ENCODE assay signal across 9 cellular contexts in genomic region chr3:42051384-42052131, GRCh38. TPM values are rescaled to one million over a fixed set of nuclear protein-coding genes. Genes with fewer than 3 reads are reported as not detected.
DNase-seq lines count a peak whose midpoint lies in the region; ATAC-seq and TF ChIP-seq lines count a peak whose summit lies in the region.
"Had no signal": no experiment of that assay in that cellular context is flagged by ENCODE, and none has a peak within 500 bp of the region (broad histone marks: within the 10 kb centered on the region; RNA-seq: fewer than 3 reads in every experiment).

No MANE protein-coding gene starts in this region.

- H3K79me1 ChIP-seq in IMR-90 (ENCODE audit: low read depth in 1 of 2, low read length in 2 of 2): peaks cover 15 to 64% of the 10 kb centered on the region in 2 experiments; a peak in 3 of 4 replicates

- ATAC-seq in GM21367 (IDR thresholded peaks at IDR 0.05; ENCODE audit: unreplicated experiment) (peak; percentile 22), IMR-90 (ENCODE audit: low read depth) (no peak), foreskin keratinocyte (peak; percentile 23)
- peak; percentile 71 for ATAC-seq in stimulated activated effector memory CD8-positive, alpha-beta T cell treated with anti-CD3 and anti-CD28 coated beads, Interleukin-12 subunit alpha, Interleukin-12 subunit beta, amount 100 ng/mL, for 72 hours

- no peak overlapping the region; the same call in 1 of the 2 replicates for H3K27ac ChIP-seq in IMR-90 (ENCODE audit: insufficient read depth, low read length)
- H3K27ac ChIP-seq in foreskin keratinocyte: no peak overlapping the region
- H3K27ac ChIP-seq in substantia nigra (ENCODE audit: low read depth, low read length, poor library complexity, severe bottlenecking): no peak overlapping the region

- in situ Hi-C loops in IMR-90 (cut with MboI; ENCODE audit: low sequenced_read_pairs): no loop called here

- H3K9me3 Mint-ChIP-seq in stimulated activated effector memory CD8-positive, alpha-beta T cell treated with anti-CD3 and anti-CD28 coated beads, Interleukin-12 subunit alpha, Interleukin-12 subunit beta, amount 100 ng/mL, for 72 hours: no peaks in the 10 kb centered on the region

- no peak for TF ChIP-seq POLR2A in IMR-90 (IDR thresholded peaks at IDR 0.05; ENCODE audit: low read depth, low read length)

- H3K4me3 Mint-ChIP-seq in stimulated activated effector memory CD8-positive, alpha-beta T cell treated with anti-CD3 and anti-CD28 coated beads, Interleukin-12 subunit alpha, Interleukin-12 subunit beta, amount 100 ng/mL, for 72 hours: no peak overlapping the region

- H3K9me3 ChIP-seq in IMR-90 (ENCODE audit: control insufficient read depth, insufficient read depth, low read length): no peaks in the 10 kb centered on the region

- H3K36me3 ChIP-seq in IMR-90 (ENCODE audit: control insufficient read depth, insufficient read depth, low read length): no peaks in the 10 kb centered on the region

- peak overlapping the region; percentile 31; the same call in 1 of the 2 replicates for H3K4ac ChIP-seq in IMR-90 (ENCODE audit: low read depth, low read length)

- H3K9ac ChIP-seq in IMR-90 (ENCODE audit: low read depth, low read length): no peak overlapping the region

- H3K9me1 ChIP-seq in IMR-90 (ENCODE audit: insufficient read depth, low read length): peaks cover 24% of the 10 kb centered on the region

- CTCF ChIA-PET in IMR-90 (lab: Yijun Ruan, JAX): interaction anchor here (0.5 to 0.8 kb wide), 2 partner anchors 48 to 99 kb away, joined by 3 to 4 read pairs; no protein-coding TSS in a partner anchor

- H4K5ac ChIP-seq in IMR-90 (ENCODE audit: low read depth, low read length): no peak overlapping the region

- no CpG with 5 or more reads among the region's 4 CpGs for WGBS in IMR-90 (ENCODE audit: extremely low coverage in 2 of 2, insufficient read length in 1 of 2), 2 experiments

- peak overlapping the region; percentile 20; the same call in 1 of the 2 replicates for H2BK20ac ChIP-seq in IMR-90 (ENCODE audit: low read depth, low read length)

- no peak overlapping the region for H3K27ac Mint-ChIP-seq in stimulated activated effector memory CD8-positive, alpha-beta T cell treated with anti-CD3 and anti-CD28 coated beads, Interleukin-12 subunit alpha, Interleukin-12 subunit beta, amount 100 ng/mL, for 72 hours

- intact Hi-C loops in IMR-90 (cut with micrococcal nuclease): no loop called here

- TF ChIP-seq CTCF in IMR-90 (conservative IDR thresholded peaks at IDR 0.05; ENCODE audit: low read depth, low read length): no peak
- no peak for TF ChIP-seq CTCF in foreskin keratinocyte (conservative IDR thresholded peaks at IDR 0.05)

- peaks cover 40% of the 10 kb centered on the region for H3K4me1 Mint-ChIP-seq in stimulated activated effector memory CD8-positive, alpha-beta T cell treated with anti-CD3 and anti-CD28 coated beads, Interleukin-12 subunit alpha, Interleukin-12 subunit beta, amount 100 ng/mL, for 72 hours

- 0 out of 2 replicates have a peak, but pooled peaks cover 3% of the 10 kb centered on the region for H4K20me1 ChIP-seq in IMR-90 (ENCODE audit: insufficient read depth, low read length)

- H2BK15ac ChIP-seq in IMR-90 (ENCODE audit: low read depth, low read length): no peak overlapping the region; the same call in 2 of the 3 replicates

- peak overlapping the region; percentile 1; the same call in 1 of the 2 replicates for H4K91ac ChIP-seq in IMR-90 (ENCODE audit: insufficient read depth, low read depth, low read length)

- POLR2A ChIA-PET in IMR-90 (lab: Charles Lee; ENCODE audit: unreplicated experiment): no interaction called here

- H3K4me1 ChIP-seq in IMR-90 (ENCODE audit: control insufficient read depth, insufficient read depth, low read length) (peaks cover 26% of the 10 kb centered on the region), foreskin keratinocyte (peaks cover 21% of the 10 kb centered on the region)

- no peak overlapping the region for H3K4me3 ChIP-seq in IMR-90 (ENCODE audit: insufficient read depth, low read depth, low read length)

- DNase-seq in IMR-90: no peak
- DNase-seq in foreskin keratinocyte: no peak
- DNase-seq in stimulated activated effector memory CD8-positive, alpha-beta T cell treated with anti-CD3 and anti-CD28 coated beads, Interleukin-12 subunit alpha, Interleukin-12 subunit beta, amount 100 ng/mL, for 72 hours (ENCODE audit: low spot score in 2 of 2): no peak
- DNase-seq in epidermal melanocyte (ENCODE audit: insufficient read length, low spot score): no peak
- no peak for DNase-seq in substantia nigra (lab: John Stamatoyannopoulos, UW)
- DNase-seq in activated CD4-positive, alpha-beta T cell treated with anti-CD3 and anti-CD28 coated beads, Interleukin-2, amount 50 U/mL, for 4 hours: no peak
- DNase-seq in NCI-H2227 (lab: John Stamatoyannopoulos, UW; ENCODE audit: unreplicated experiment): no peak
- DNase-seq: NK-92 treated with Interleukin-12 subunit alpha and Interleukin-12 subunit beta, amount 100 ng/mL, for 24 hours had no signal

- peak overlapping the region; percentile 71 for H3K14ac ChIP-seq in IMR-90 (replicated peaks; ENCODE audit: low read depth, low read length)

- no peak overlapping the region for H3K23ac ChIP-seq in IMR-90 (ENCODE audit: low read depth, low read length)

- H4K8ac ChIP-seq in IMR-90 (ENCODE audit: low read depth in 2 of 2, low read length in 2 of 2): no peak overlapping the region

- H3K27me3 ChIP-seq in IMR-90 (ENCODE audit: control insufficient read depth, insufficient read depth, low read length) (no peaks in the 10 kb centered on the region), foreskin keratinocyte (no peaks in the 10 kb centered on the region)

- no peak overlapping the region for H2AK9ac ChIP-seq in IMR-90 (replicated peaks; ENCODE audit: low read depth, low read length, poor library complexity)

- no peak overlapping the region for H2AFZ ChIP-seq in IMR-90 (replicated peaks; ENCODE audit: low read length, poor library complexity)

- H2BK120ac ChIP-seq in IMR-90 (ENCODE audit: low read depth, low read length): no peak overlapping the region

- H3K56ac ChIP-seq in IMR-90 (ENCODE audit: extremely low read depth, insufficient read depth, low read length): no peak overlapping the region

- H3K36me3 Mint-ChIP-seq in stimulated activated effector memory CD8-positive, alpha-beta T cell treated with anti-CD3 and anti-CD28 coated beads, Interleukin-12 subunit alpha, Interleukin-12 subunit beta, amount 100 ng/mL, for 72 hours: no peaks in the 10 kb centered on the region

- dilution Hi-C loops in IMR-90 (cut with HindIII; ENCODE audit: low sequenced_read_pairs, unreplicated experiment): no loop called here

- peak overlapping the region; percentile 58; the same call in 1 of the 2 replicates for H3K18ac ChIP-seq in IMR-90 (ENCODE audit: low read depth, low read length)

- BruUV-seq in IMR-90 (replicated peaks; lab: Mats Ljungman, UMichigan): no TSS peak

- H2BK5ac ChIP-seq in IMR-90 (ENCODE audit: low read depth, low read length, poor library complexity, severe bottlenecking): no peak overlapping the region

- H2AK5ac ChIP-seq in IMR-90 (ENCODE audit: low read depth, low read length): peak overlapping the region; percentile 60; the same call in 1 of the 2 replicates

- H3K4me2 ChIP-seq in IMR-90 (ENCODE audit: low read depth, low read length): no peak overlapping the region

- no peak for TF ChIP-seq RAD21 in IMR-90 (IDR thresholded peaks at IDR 0.05; ENCODE audit: low read length)

TF ChIP-seq in IMR-90, 13 proteins besides CTCF, POLR2A, EP300 and RAD21:
- no peak for TF ChIP-seq BHLHE40 (IDR thresholded peaks at IDR 0.05; ENCODE audit: low read depth, low read length)
- no peak for TF ChIP-seq FOS (IDR thresholded peaks at IDR 0.05; ENCODE audit: low read depth, low read length)
- TF ChIP-seq MAFK (IDR thresholded peaks at IDR 0.05; ENCODE audit: low read depth, low read length): no peak
- TF ChIP-seq, protein P1, sequence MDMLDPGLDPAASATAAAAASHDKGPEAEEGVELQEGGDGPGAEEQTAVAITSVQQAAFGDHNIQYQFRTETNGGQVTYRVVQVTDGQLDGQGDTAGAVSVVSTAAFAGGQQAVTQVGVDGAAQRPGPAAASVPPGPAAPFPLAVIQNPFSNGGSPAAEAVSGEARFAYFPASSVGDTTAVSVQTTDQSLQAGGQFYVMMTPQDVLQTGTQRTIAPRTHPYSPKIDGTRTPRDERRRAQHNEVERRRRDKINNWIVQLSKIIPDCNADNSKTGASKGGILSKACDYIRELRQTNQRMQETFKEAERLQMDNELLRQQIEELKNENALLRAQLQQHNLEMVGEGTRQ (IDR thresholded peaks at IDR 0.05; ENCODE audit: low read depth, low read length): no peak
- no peak for TF ChIP-seq CEBPB (IDR thresholded peaks at IDR 0.05; ENCODE audit: low read depth, low read length)
- no peak for TF ChIP-seq MXI1 (IDR thresholded peaks at IDR 0.05; ENCODE audit: borderline replicate concordance, low read depth, low read length)
- TF ChIP-seq CHD1 (IDR thresholded peaks at IDR 0.05; ENCODE audit: low read depth, low read length): no peak
- no peak for TF ChIP-seq NFE2L2 (IDR thresholded peaks at IDR 0.05; ENCODE audit: low read depth, low read length)
- TF ChIP-seq SMC3 (IDR thresholded peaks at IDR 0.05; ENCODE audit: low read depth, low read length): no peak
- no peak for TF ChIP-seq RCOR1 (IDR thresholded peaks at IDR 0.05; ENCODE audit: insufficient replicate concordance, low read length)
- TF ChIP-seq RFX5 (IDR thresholded peaks at IDR 0.05; ENCODE audit: low read depth, low read length): no peak
- TF ChIP-seq, protein P2, sequence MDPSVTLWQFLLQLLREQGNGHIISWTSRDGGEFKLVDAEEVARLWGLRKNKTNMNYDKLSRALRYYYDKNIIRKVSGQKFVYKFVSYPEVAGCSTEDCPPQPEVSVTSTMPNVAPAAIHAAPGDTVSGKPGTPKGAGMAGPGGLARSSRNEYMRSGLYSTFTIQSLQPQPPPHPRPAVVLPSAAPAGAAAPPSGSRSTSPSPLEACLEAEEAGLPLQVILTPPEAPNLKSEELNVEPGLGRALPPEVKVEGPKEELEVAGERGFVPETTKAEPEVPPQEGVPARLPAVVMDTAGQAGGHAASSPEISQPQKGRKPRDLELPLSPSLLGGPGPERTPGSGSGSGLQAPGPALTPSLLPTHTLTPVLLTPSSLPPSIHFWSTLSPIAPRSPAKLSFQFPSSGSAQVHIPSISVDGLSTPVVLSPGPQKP (IDR thresholded peaks at IDR 0.05; ENCODE audit: borderline replicate concordance, low read depth, low read length): no peak
- TF ChIP-seq MAZ (IDR thresholded peaks at IDR 0.05; ENCODE audit: borderline replicate concordance, low read depth, low read length): no peak

RNA-seq across cellular contexts. Expression of gene TRAK1, which starts 39.6 kb away (rescaled TPM):
- total RNA-seq in IMR-90 (2012; rRNA removed) (26.7 and 28.1 TPM in 2 replicates), foreskin keratinocyte (39.9 and 40.4 TPM in 2 replicates)
- polyA plus RNA-seq in IMR-90 (2012; rRNA removed) (21.7 and 25.6 TPM in 2 replicates), foreskin keratinocyte (15.5 and 16.0 TPM in 2 replicates)
- 11.6 and 17.8 TPM in 2 replicates for polyA plus RNA-seq in IMR-90 (2012; cell fraction: cytosol; rRNA removed)
- 30.8 and 31.5 TPM in 2 replicates for polyA plus RNA-seq in IMR-90 (2012; cell fraction: nucleus; rRNA removed; ENCODE audit: low replicate concordance)
